8 cellular contexts compared by ENCODE assay signal in genomic region chr2:219155054-219155644, GRCh38. TPM values are rescaled to one million over a fixed set of nuclear protein-coding genes. Genes with fewer than 3 reads are reported as not detected.
DNase-seq lines count a peak whose midpoint lies in the region; ATAC-seq, FAIRE-seq and TF ChIP-seq lines count a peak whose summit lies in the region.

No MANE protein-coding gene starts in this region.

- H3K4me3 ChIP-seq in Panc1 (ENCODE audit: low read depth in 2 of 2, low read length in 2 of 2) (no peak overlapping the region), bronchial epithelial cell (ENCODE audit: low read depth, low read length) (no peak overlapping the region), thyroid gland (replicated peaks in 1 of 3) (no peak overlapping the region)

- H3K27ac ChIP-seq in Panc1 (ENCODE audit: low read length) (no peak overlapping the region), thyroid gland (no peak overlapping the region)

- intact Hi-C loops in Panc1 (cut with micrococcal nuclease; ENCODE audit: unreplicated experiment) (loop anchor here (5.0 to 10.0 kb wide), 4 partner anchors 98 to 300 kb away; partner anchors contain the start of genes CRYBA2 and WNT6), thyroid gland (cut with DNase I) (loop anchor here (5.0 kb wide), 1 partner anchor 142 kb away; no protein-coding TSS in a partner anchor)

- in situ Hi-C loops in Panc1 (cut with HindIII; ENCODE audit: low pct_unique_long_range_greater_than_20kb, low sequenced_read_pairs): no loop called here

- CTCF ChIA-PET in Panc1 (lab: Charles Lee): interaction anchor here (0.7 to 1.9 kb wide), 11 partner anchors 21 to 175 kb away, joined by 3 to 14 read pairs (median 4); no protein-coding TSS in a partner anchor

- H3K4me1 ChIP-seq in Panc1 (ENCODE audit: control insufficient read depth, insufficient read depth, low read length): peaks cover 5% of the 10 kb centered on the region
- peaks cover 0 to 6% of the 10 kb centered on the region in 2 donors for H3K4me1 ChIP-seq in thyroid gland

- H3K36me3 ChIP-seq in Panc1 (ENCODE audit: control insufficient read depth, insufficient read depth, low read length) (no peaks in the 10 kb centered on the region), bronchial epithelial cell (ENCODE audit: control insufficient read depth, insufficient read depth, low read length) (no peaks in the 10 kb centered on the region), thyroid gland (peaks cover 0 to 3% of the 10 kb centered on the region in 2 donors)

- no TSS peak for BruUV-seq in Panc1 (replicated peaks; lab: Mats Ljungman, UMichigan)

- no peaks in the 10 kb centered on the region for H3K27me3 ChIP-seq in Panc1 (ENCODE audit: control insufficient read depth, insufficient read depth, low read length)
- H3K27me3 ChIP-seq in bronchial epithelial cell (ENCODE audit: control insufficient read depth, insufficient read depth, low read length): no peaks in the 10 kb centered on the region
- no peaks in the 10 kb centered on the region for H3K27me3 ChIP-seq in thyroid gland

- no peak for TF ChIP-seq POLR2A in thyroid gland (IDR thresholded peaks at IDR 0.05)

- peak; percentile 32 to 43 for DNase-seq in activated CD4-positive, alpha-beta T cell treated with anti-CD3 and anti-CD28 coated beads for 4 hours
- DNase-seq in activated CD4-positive, alpha-beta T cell treated with anti-CD3 and anti-CD28 coated beads, Interleukin-2, amount 50 U/mL, for 4 hours: no peak
- DNase-seq in Panc1 (ENCODE audit: low read depth, low spot score) (peak; percentile 39), bronchial epithelial cell (ENCODE audit: low read depth) (peak; percentile 59), kidney glomerular epithelial cell (lab: John Stamatoyannopoulos, UW) (peak; percentile 54), thyroid gland (peak; percentile 12 to 22)

- FAIRE-seq in bronchial epithelial cell (lab: Jason Lieb, UNC): no peak

- POLR2A ChIA-PET in Panc1 (lab: Charles Lee): no interaction called here

- no peaks in the 10 kb centered on the region for H3K9me3 ChIP-seq in Panc1 (ENCODE audit: control insufficient read depth, insufficient read depth, low read depth, low read length)
- no peaks in the 10 kb centered on the region for H3K9me3 ChIP-seq in thyroid gland

- 11 to 13% methylated on average over 4 of the region's 4 CpGs for WGBS in thyroid gland, 2 donors

- TF ChIP-seq CTCF in LNCAP (IDR thresholded peaks at IDR 0.05) (peak; percentile 23; the same call in 1 of the 2 replicates), Panc1 (IDR thresholded peaks at IDR 0.05) (peak; percentile 59), bronchial epithelial cell (IDR thresholded peaks at IDR 0.05; ENCODE audit: insufficient read depth, low read length, severe bottlenecking) (peak; percentile 29), thyroid gland (IDR thresholded peaks at IDR 0.05) (peak in 5 of 6 experiments; percentile 33 to 67 (median 59))

- ATAC-seq in Panc1 (peak; percentile 72), HG03432 (IDR thresholded peaks at IDR 0.05; ENCODE audit: unreplicated experiment) (no peak)

RNA-seq across cellular contexts. Expression of gene NHEJ1, which starts 5.5 kb away (rescaled TPM):
- total RNA-seq in Panc1 (2021; ENCODE audit: unreplicated experiment): 18.2 TPM
- polyA plus RNA-seq in Panc1 (2012; ENCODE audit: insufficient read length): 17.4 TPM
- 10.2 and 22.1 TPM in 2 replicates for total RNA-seq in bronchial epithelial cell
- total RNA-seq in thyroid gland: 10 to 100 TPM in 3 of 4 donors, 1 to 10 TPM in 1; 8.6 to 13.8 (median 11.9) TPM

RNA-seq across cellular contexts. Expression of gene SLC23A3, which starts 14.7 kb away (rescaled TPM):
- total RNA-seq in Panc1 (2021; ENCODE audit: unreplicated experiment) (3.3 TPM), bronchial epithelial cell (1.3 and 1.9 TPM in 2 replicates), thyroid gland (1 to 10 TPM; 1.1 to 3.9 (median 3.4) TPM)
- 1.9 TPM for polyA plus RNA-seq in Panc1 (2012; ENCODE audit: insufficient read length)

RNA-seq across cellular contexts. Expression of gene CNPPD1, which starts 21.6 kb away (rescaled TPM):
- 55.7 TPM for total RNA-seq in Panc1 (2021; ENCODE audit: unreplicated experiment)
- polyA plus RNA-seq in Panc1 (2012; ENCODE audit: insufficient read length): 78.3 TPM
- total RNA-seq in bronchial epithelial cell: 44.2 and 54.5 TPM in 2 replicates
- total RNA-seq in thyroid gland: 100 to 1,000 TPM in 1 of 4 donors, 10 to 100 TPM in 3; 48.2 to 115 (median 65.0) TPM

RNA-seq across cellular contexts. Expression of gene RETREG2, which starts 22.9 kb away (rescaled TPM):
- total RNA-seq in Panc1 (2021; ENCODE audit: unreplicated experiment): 106 TPM
- 107 TPM for polyA plus RNA-seq in Panc1 (2012; ENCODE audit: insufficient read length)
- 57.4 and 110 TPM in 2 replicates for total RNA-seq in bronchial epithelial cell
- 100 to 1,000 TPM in 2 of 4 donors, 10 to 100 TPM in 2; 82.3 to 122 (median 100) TPM for total RNA-seq in thyroid gland

RNA-seq across cellular contexts. Expression of gene ZFAND2B, which starts 51.4 kb away (rescaled TPM):
- total RNA-seq in Panc1 (2021; ENCODE audit: unreplicated experiment): 43.2 TPM
- polyA plus RNA-seq in Panc1 (2012; ENCODE audit: insufficient read length): 34.0 TPM
- total RNA-seq in bronchial epithelial cell: 55.4 and 59.8 TPM in 2 replicates
- 100 to 1,000 TPM in 2 of 4 donors, 10 to 100 TPM in 2; 78.7 to 131 (median 92.0) TPM for total RNA-seq in thyroid gland

Comparison
In these comparisons a context has a peak if more than half of its experiments do, and no peak if none do; other contexts are left out.
1. DNase-seq: peak in activated CD4-positive, alpha-beta T cell treated with anti-CD3 and anti-CD28 coated beads for 4 hours (2 of 2), Panc1 (single experiment), bronchial epithelial cell (single experiment), kidney glomerular epithelial cell (single experiment) and thyroid gland (2 of 2); none in activated CD4-positive, alpha-beta T cell treated with anti-CD3 and anti-CD28 coated beads, Interleukin-2, amount 50 U/mL, for 4 hours (0 of 2).
2. Peak in every context shown above with its lines, with median percentiles within 50 percentile points of each other: CTCF ChIP-seq.